ENCODE assay signal across 1 cellular context in genomic region chr3:51391075-51391565, GRCh38.
TF ChIP-seq lines count a peak whose summit lies in the region.

A gene with protein sequence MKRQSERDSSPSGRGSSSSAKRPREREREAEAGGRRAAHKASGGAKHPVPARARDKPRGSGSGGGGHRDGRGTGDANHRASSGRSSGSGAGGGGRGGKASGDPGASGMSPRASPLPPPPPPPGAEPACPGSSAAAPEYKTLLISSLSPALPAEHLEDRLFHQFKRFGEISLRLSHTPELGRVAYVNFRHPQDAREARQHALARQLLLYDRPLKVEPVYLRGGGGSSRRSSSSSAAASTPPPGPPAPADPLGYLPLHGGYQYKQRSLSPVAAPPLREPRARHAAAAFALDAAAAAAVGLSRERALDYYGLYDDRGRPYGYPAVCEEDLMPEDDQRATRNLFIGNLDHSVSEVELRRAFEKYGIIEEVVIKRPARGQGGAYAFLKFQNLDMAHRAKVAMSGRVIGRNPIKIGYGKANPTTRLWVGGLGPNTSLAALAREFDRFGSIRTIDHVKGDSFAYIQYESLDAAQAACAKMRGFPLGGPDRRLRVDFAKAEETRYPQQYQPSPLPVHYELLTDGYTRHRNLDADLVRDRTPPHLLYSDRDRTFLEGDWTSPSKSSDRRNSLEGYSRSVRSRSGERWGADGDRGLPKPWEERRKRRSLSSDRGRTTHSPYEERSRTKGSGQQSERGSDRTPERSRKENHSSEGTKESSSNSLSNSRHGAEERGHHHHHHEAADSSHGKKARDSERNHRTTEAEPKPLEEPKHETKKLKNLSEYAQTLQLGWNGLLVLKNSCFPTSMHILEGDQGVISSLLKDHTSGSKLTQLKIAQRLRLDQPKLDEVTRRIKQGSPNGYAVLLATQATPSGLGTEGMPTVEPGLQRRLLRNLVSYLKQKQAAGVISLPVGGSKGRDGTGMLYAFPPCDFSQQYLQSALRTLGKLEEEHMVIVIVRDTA (plus strand): TSS chr3:51391285. CDS start chr3:51391400, 115 bp downstream.

TF ChIP-seq in HepG2, 621 proteins besides CTCF, POLR2A, EP300 and RAD21 (continued from another document and continues in another):
- TF ChIP-seq, protein P1, sequence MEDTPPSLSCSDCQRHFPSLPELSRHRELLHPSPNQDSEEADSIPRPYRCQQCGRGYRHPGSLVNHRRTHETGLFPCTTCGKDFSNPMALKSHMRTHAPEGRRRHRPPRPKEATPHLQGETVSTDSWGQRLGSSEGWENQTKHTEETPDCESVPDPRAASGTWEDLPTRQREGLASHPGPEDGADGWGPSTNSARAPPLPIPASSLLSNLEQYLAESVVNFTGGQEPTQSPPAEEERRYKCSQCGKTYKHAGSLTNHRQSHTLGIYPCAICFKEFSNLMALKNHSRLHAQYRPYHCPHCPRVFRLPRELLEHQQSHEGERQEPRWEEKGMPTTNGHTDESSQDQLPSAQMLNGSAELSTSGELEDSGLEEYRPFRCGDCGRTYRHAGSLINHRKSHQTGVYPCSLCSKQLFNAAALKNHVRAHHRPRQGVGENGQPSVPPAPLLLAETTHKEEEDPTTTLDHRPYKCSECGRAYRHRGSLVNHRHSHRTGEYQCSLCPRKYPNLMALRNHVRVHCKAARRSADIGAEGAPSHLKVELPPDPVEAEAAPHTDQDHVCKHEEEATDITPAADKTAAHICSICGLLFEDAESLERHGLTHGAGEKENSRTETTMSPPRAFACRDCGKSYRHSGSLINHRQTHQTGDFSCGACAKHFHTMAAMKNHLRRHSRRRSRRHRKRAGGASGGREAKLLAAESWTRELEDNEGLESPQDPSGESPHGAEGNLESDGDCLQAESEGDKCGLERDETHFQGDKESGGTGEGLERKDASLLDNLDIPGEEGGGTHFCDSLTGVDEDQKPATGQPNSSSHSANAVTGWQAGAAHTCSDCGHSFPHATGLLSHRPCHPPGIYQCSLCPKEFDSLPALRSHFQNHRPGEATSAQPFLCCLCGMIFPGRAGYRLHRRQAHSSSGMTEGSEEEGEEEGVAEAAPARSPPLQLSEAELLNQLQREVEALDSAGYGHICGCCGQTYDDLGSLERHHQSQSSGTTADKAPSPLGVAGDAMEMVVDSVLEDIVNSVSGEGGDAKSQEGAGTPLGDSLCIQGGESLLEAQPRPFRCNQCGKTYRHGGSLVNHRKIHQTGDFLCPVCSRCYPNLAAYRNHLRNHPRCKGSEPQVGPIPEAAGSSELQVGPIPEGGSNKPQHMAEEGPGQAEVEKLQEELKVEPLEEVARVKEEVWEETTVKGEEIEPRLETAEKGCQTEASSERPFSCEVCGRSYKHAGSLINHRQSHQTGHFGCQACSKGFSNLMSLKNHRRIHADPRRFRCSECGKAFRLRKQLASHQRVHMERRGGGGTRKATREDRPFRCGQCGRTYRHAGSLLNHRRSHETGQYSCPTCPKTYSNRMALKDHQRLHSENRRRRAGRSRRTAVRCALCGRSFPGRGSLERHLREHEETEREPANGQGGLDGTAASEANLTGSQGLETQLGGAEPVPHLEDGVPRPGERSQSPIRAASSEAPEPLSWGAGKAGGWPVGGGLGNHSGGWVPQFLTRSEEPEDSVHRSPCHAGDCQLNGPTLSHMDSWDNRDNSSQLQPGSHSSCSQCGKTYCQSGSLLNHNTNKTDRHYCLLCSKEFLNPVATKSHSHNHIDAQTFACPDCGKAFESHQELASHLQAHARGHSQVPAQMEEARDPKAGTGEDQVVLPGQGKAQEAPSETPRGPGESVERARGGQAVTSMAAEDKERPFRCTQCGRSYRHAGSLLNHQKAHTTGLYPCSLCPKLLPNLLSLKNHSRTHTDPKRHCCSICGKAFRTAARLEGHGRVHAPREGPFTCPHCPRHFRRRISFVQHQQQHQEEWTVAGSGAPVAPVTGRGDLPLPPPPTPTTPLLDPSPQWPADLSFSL (CRISPR knock-in tag; IDR thresholded peaks at IDR 0.05): no peak
- TF ChIP-seq ZNF142 (CRISPR knock-in tag; IDR thresholded peaks at IDR 0.05) (0 out of 2 replicates have a peak, but pooled peaks have one; percentile 21), TFDP2 (CRISPR knock-in tag; IDR thresholded peaks at IDR 0.05) (peak; percentile 72), FOXO1 (CRISPR knock-in tag; IDR thresholded peaks at IDR 0.05) (peak; percentile 29; the same call in 1 of the 2 replicates), MED13 (CRISPR knock-in tag; IDR thresholded peaks at IDR 0.05) (no peak), DBP (CRISPR knock-in tag; IDR thresholded peaks at IDR 0.05; ENCODE audit: not compliant biosample characterization) (no peak), ZSCAN30 (CRISPR knock-in tag; IDR thresholded peaks at IDR 0.05) (no peak), SP4 (CRISPR knock-in tag; IDR thresholded peaks at IDR 0.05) (peak; percentile 62; the same call in 1 of the 2 replicates), HNRNPL (IDR thresholded peaks at IDR 0.05; ENCODE audit: low read depth, low read length) (0 out of 2 replicates have a peak, but pooled peaks have one; percentile 42), ZNF264 (CRISPR knock-in tag; IDR thresholded peaks at IDR 0.05) (no peak), MAZ (IDR thresholded peaks at IDR 0.05; ENCODE audit: borderline replicate concordance, low read depth, low read length) (peak; percentile 49; the same call in 1 of the 2 replicates), MAZ (CRISPR knock-in tag; IDR thresholded peaks at IDR 0.05; ENCODE audit: low read depth) (peak; percentile 92), ONECUT2 (CRISPR knock-in tag; IDR thresholded peaks at IDR 0.05) (no peak), NFYC (CRISPR knock-in tag; IDR thresholded peaks at IDR 0.05) (peak; percentile 60), ZNF713 (CRISPR knock-in tag; IDR thresholded peaks at IDR 0.05) (0 out of 2 replicates have a peak, but pooled peaks have one; percentile 66), FOXO4 (CRISPR knock-in tag; conservative IDR thresholded peaks at IDR 0.05) (no peak), ZNF607 (CRISPR knock-in tag; IDR thresholded peaks at IDR 0.05; ENCODE audit: borderline replicate concordance) (no peak), ZNF235 (CRISPR knock-in tag; IDR thresholded peaks at IDR 0.05; ENCODE audit: borderline replicate concordance) (peak; percentile 68; the same call in 1 of the 2 replicates), ESRRA (CRISPR knock-in tag; IDR thresholded peaks at IDR 0.05; ENCODE audit: low read depth) (peak; percentile 71), RARG (CRISPR knock-in tag; IDR thresholded peaks at IDR 0.05; ENCODE audit: low read depth) (no peak), ZBTB37 (CRISPR knock-in tag; IDR thresholded peaks at IDR 0.05) (no peak), ZNF343 (CRISPR knock-in tag; IDR thresholded peaks at IDR 0.05) (peak; percentile 74; the same call in 1 of the 2 replicates), ZNF709 (CRISPR knock-in tag; IDR thresholded peaks at IDR 0.05) (peak; percentile 87; the same call in 1 of the 2 replicates), ZMYM4 (CRISPR knock-in tag; IDR thresholded peaks at IDR 0.05) (peak; percentile 98), KMT2A (CRISPR knock-in tag; IDR thresholded peaks at IDR 0.05) (peak; percentile 82), ZNF75D (CRISPR knock-in tag; IDR thresholded peaks at IDR 0.05; ENCODE audit: borderline replicate concordance) (no peak), ISL2 (CRISPR knock-in tag; IDR thresholded peaks at IDR 0.05) (0 out of 2 replicates have a peak, but pooled peaks have one; percentile 1), MIER3 (CRISPR knock-in tag; IDR thresholded peaks at IDR 0.05; ENCODE audit: borderline replicate concordance) (peak; percentile 52; the same call in 1 of the 2 replicates), TP53 (CRISPR knock-in tag; conservative IDR thresholded peaks at IDR 0.05) (no peak), SAP130 (CRISPR knock-in tag; IDR thresholded peaks at IDR 0.05; ENCODE audit: low read depth) (peak; percentile 94), POLR2G (IDR thresholded peaks at IDR 0.05; ENCODE audit: low read depth, low read length) (peak; percentile 53; the same call in 1 of the 2 replicates), POGZ (CRISPR knock-in tag; IDR thresholded peaks at IDR 0.05) (peak; percentile 97)
- TF ChIP-seq, protein P2, sequence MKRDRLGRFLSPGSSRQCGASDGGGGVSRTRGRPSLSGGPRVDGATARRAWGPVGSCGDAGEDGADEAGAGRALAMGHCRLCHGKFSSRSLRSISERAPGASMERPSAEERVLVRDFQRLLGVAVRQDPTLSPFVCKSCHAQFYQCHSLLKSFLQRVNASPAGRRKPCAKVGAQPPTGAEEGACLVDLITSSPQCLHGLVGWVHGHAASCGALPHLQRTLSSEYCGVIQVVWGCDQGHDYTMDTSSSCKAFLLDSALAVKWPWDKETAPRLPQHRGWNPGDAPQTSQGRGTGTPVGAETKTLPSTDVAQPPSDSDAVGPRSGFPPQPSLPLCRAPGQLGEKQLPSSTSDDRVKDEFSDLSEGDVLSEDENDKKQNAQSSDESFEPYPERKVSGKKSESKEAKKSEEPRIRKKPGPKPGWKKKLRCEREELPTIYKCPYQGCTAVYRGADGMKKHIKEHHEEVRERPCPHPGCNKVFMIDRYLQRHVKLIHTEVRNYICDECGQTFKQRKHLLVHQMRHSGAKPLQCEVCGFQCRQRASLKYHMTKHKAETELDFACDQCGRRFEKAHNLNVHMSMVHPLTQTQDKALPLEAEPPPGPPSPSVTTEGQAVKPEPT (CRISPR knock-in tag; IDR thresholded peaks at IDR 0.05; ENCODE audit: low read depth): peak; percentile 81; the same call in 1 of the 2 replicates
